Comparison of ENCODE assay signal across 8 cellular contexts in genomic region chr12:47377414-47378221, GRCh38.
DNase-seq lines count a peak whose midpoint lies in the region; ATAC-seq, FAIRE-seq and TF ChIP-seq lines count a peak whose summit lies in the region.

No MANE protein-coding gene starts in this region.

- H3K36me3 Mint-ChIP-seq in nephron progenitor cell (ENCODE audit: low read depth) = no peaks in the 10 kb centered on the region

- no peaks in the 10 kb centered on the region for H3K4me1 Mint-ChIP-seq in nephron progenitor cell

- no peaks in the 10 kb centered on the region for H3K27me3 Mint-ChIP-seq in nephron progenitor cell (ENCODE audit: low read depth, poor library complexity)

- TF ChIP-seq POLR2A in esophagus squamous epithelium (IDR thresholded peaks at IDR 0.05) = no peak

- H3K4me3 ChIP-seq in Panc1 (ENCODE audit: low read depth in 2 of 2, low read length in 2 of 2) (no peak overlapping the region; a peak in 1 of 4 replicates), esophagus squamous epithelium (no peak overlapping the region), small intestine (ENCODE audit: low read depth in 1 of 2, low read length in 2 of 2) (no peak overlapping the region)

- POLR2A ChIA-PET in Panc1 (lab: Charles Lee) = no interaction called here

- no peak overlapping the region for H3K27ac ChIP-seq in Panc1 (ENCODE audit: low read length)
- peak overlapping the region in 3 of 4 donors; percentile 54 to 73 (median 62) for H3K27ac ChIP-seq in esophagus squamous epithelium
- peak overlapping the region in 1 of 2 donors; percentile 77 for H3K27ac ChIP-seq in small intestine (ENCODE audit: low read depth in 1 of 2, low read length in 1 of 2)

- H3K9me3 ChIP-seq in Panc1 (ENCODE audit: control insufficient read depth, insufficient read depth, low read depth, low read length) = no peaks in the 10 kb centered on the region
- no peaks in the 10 kb centered on the region for H3K9me3 ChIP-seq in esophagus squamous epithelium
- H3K9me3 ChIP-seq in small intestine (ENCODE audit: control insufficient read depth, low read depth) = no peaks in the 10 kb centered on the region

- H3K27me3 ChIP-seq in Panc1 (ENCODE audit: control insufficient read depth, insufficient read depth, low read length) (no peaks in the 10 kb centered on the region), esophagus squamous epithelium (no peaks in the 10 kb centered on the region), small intestine (ENCODE audit: control insufficient read depth in 2 of 2, insufficient read depth in 2 of 2, low read length in 2 of 2) (no peaks in the 10 kb centered on the region)

- CTCF ChIA-PET in Panc1 (lab: Charles Lee) = no interaction called here

- ATAC-seq in Panc1 = peak; percentile 53; the same call in 1 of the 2 replicates

- intact Hi-C loops in Panc1 (cut with micrococcal nuclease; ENCODE audit: unreplicated experiment) (no loop called here), esophagus squamous epithelium (cut with DNase I) (no loop called here)

- H3K4me1 ChIP-seq in Panc1 (ENCODE audit: control insufficient read depth, insufficient read depth, low read length) (no peaks in the 10 kb centered on the region), esophagus squamous epithelium (peaks cover 8 to 26% (median 11%) of the 10 kb centered on the region in 3 donors), small intestine (ENCODE audit: control insufficient read depth in 2 of 2, insufficient read depth in 1 of 2, low read depth in 1 of 2, low read length in 1 of 2) (no peaks in the 10 kb centered on the region)

- in situ Hi-C loops in Panc1 (cut with HindIII; ENCODE audit: low pct_unique_long_range_greater_than_20kb, low sequenced_read_pairs) (no loop called here), GM13976 (cut with MboI; ENCODE audit: low sequenced_read_pairs, unreplicated experiment) (no loop called here)

- peaks cover 26% of the 10 kb centered on the region for H3K9me3 Mint-ChIP-seq in nephron progenitor cell

- peak; percentile 71 for DNase-seq in Ammon's horn (ENCODE audit: low spot score)
- no peak for DNase-seq in Panc1 (ENCODE audit: low read depth, low spot score)
- DNase-seq in esophagus squamous epithelium (lab: John Stamatoyannopoulos, UW) = peak; percentile 13
- no peak for DNase-seq in nephron progenitor cell
- no peak for DNase-seq in GM13976 (ENCODE audit: low spot score)
- no peak for DNase-seq in small intestine
- no peak for DNase-seq in activated CD8-positive, alpha-beta memory T cell treated with anti-CD3 and anti-CD28 coated beads for 24 hours
- DNase-seq in stimulated activated CD4-positive, alpha-beta T cell treated with anti-CD3 and anti-CD28 coated beads, Interleukin-15, amount 100 ng/mL, for 24 hours = no peak

- TF ChIP-seq CTCF in Panc1 (IDR thresholded peaks at IDR 0.05) (no peak), esophagus squamous epithelium (IDR thresholded peaks at IDR 0.05) (no peak), nephron progenitor cell (IDR thresholded peaks at IDR 0.05) (no peak), GM13976 (IDR thresholded peaks at IDR 0.05; ENCODE audit: borderline replicate concordance, control extremely low read depth, extremely low read depth, insufficient read depth, missing control alignments) (no peak)

- BruUV-seq in Panc1 (replicated peaks; lab: Mats Ljungman, UMichigan) = no TSS peak

- 47 to 48% methylated on average over 8 to 11 of the region's 12 CpGs for WGBS in esophagus squamous epithelium, 2 donors
- 65 to 81% (median 80%) methylated on average over 12 of the region's 12 CpGs for WGBS in small intestine, 3 donors

- no peak for FAIRE-seq in small intestine (lab: Jason Lieb, UNC)

- peak overlapping the region; percentile 57 for H3K27ac Mint-ChIP-seq in nephron progenitor cell

- H3K4me3 Mint-ChIP-seq in nephron progenitor cell = no peak overlapping the region

- no peaks in the 10 kb centered on the region for H3K36me3 ChIP-seq in Panc1 (ENCODE audit: control insufficient read depth, insufficient read depth, low read length)
- H3K36me3 ChIP-seq in esophagus squamous epithelium = no peaks in the 10 kb centered on the region
- no peaks in the 10 kb centered on the region for H3K36me3 ChIP-seq in small intestine (ENCODE audit: control insufficient read depth in 2 of 2, insufficient read depth in 2 of 2, low read length in 2 of 2)

Comparison
In these comparisons a context has a peak if more than half of its experiments do, and no peak if none do; other contexts are left out.
1. DNase-seq: peak in Ammon's horn (single experiment) and esophagus squamous epithelium (single experiment); none in Panc1 (single experiment), nephron progenitor cell (single experiment), GM13976 (single experiment), small intestine (single experiment), activated CD8-positive, alpha-beta memory T cell treated with anti-CD3 and anti-CD28 coated beads for 24 hours (single experiment) and stimulated activated CD4-positive, alpha-beta T cell treated with anti-CD3 and anti-CD28 coated beads, Interleukin-15, amount 100 ng/mL, for 24 hours (single experiment).